Comparison of ENCODE assay signal across 19 cellular contexts in the genomic region with DNA sequence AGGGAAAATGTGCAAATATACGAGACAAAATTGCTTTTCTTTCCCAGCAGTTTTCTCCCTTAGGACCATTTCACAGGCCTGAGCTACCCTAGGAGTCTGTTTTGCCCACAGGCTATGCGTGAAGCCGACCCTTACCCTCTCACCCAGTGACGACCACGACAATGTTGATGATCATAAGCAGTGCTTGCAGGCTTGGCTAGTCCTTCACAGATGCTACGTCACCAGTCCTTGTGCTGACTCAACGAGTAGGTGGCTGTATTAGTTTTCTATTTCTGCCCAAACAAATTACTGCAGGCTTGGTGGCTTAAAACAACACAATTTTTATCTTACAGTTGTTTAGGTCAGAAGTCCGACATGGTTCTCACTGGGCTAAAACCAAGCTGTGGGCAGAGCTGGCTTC.
"Had no signal": no experiment of that assay in that cellular context is flagged by ENCODE, and none has a peak within 500 bp of the region (broad histone marks: within the 10 kb centered on the region; RNA-seq: fewer than 3 reads in every experiment).

No MANE protein-coding gene starts in this region.

- H3K27ac ChIP-seq: cardiac muscle cell, dorsolateral prefrontal cortex, heart left ventricle, suprapubic skin had no signal

- DNase-seq: activated B cell treated with CpG ODN at 0.5 μM for 24 hours; activated CD4-positive, alpha-beta T cell treated with anti-CD3 and anti-CD28 coated beads, Interleukin-2, amount 10 ng/mL, durations not matched to agents 24 days and 14 days; activated CD8-positive, alpha-beta memory T cell treated with anti-CD3 and anti-CD28 coated beads, Interleukin-2, amount 50 U/mL, for 48 hours; activated gamma-delta T cell treated with Interleukin-2 at 50 U/mL for 16 hours; amniotic stem cell; dorsolateral prefrontal cortex; heart left ventricle; mammary epithelial cell; mucosa of descending colon; naive thymus-derived CD4-positive, alpha-beta T cell; posterior cingulate gyrus; retina; small intestine; stimulated activated CD4-positive, alpha-beta T cell treated with anti-CD3 and anti-CD28 coated beads, Interleukin-4, amount 100 ng/mL, for 4 hours; stimulated activated CD8-positive, alpha-beta memory T cell treated with anti-CD3 and anti-CD28 coated beads, Interleukin-4, amount 100 ng/mL, for 48 hours; stimulated activated naive CD8-positive, alpha-beta T cell treated with anti-CD3 and anti-CD28 coated beads, Interleukin-15, Interleukin-2, amounts not matched to agents 100 U/mL and 50 U/mL, for 24 hours; SW 1271 had no signal

- H3K4me1 ChIP-seq: heart left ventricle, suprapubic skin had no signal

- H3K36me3 ChIP-seq: cardiac muscle cell, heart left ventricle, suprapubic skin had no signal

- H3K4me3 ChIP-seq: cardiac muscle cell, dorsolateral prefrontal cortex, heart left ventricle, mucosa of descending colon, suprapubic skin had no signal

- H3K9me3 ChIP-seq: heart left ventricle, mucosa of descending colon, suprapubic skin had no signal

- H3K27me3 ChIP-seq: cardiac muscle cell, dorsolateral prefrontal cortex, heart left ventricle, suprapubic skin had no signal

- ATAC-seq: heart left ventricle; mucosa of descending colon; naive thymus-derived CD4-positive, alpha-beta T cell; stimulated activated naive CD8-positive, alpha-beta T cell treated with anti-CD3 and anti-CD28 coated beads, Interleukin-15, Interleukin-2, amounts not matched to agents 100 U/mL and 50 U/mL, for 24 hours had no signal
